In the genomic region with DNA sequence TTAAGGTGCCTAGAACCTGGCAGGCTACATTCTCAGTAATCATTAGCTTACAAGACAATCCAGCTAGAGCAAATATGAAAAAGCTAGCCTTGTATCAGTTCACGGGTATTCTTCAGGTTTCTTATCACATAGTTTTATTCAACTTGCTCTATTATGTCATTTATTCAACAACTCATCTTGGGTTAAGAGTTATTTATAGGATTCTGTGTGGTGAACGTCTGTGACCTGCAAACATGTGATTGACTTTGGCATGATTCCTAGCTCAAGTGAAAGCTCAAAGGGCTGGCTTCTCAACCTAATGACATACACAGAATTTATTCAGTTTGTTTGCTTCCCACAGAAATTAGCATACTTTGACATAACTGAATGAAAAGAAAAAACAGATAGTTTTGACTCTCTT, we compare ENCODE assay signal across 32 cellular contexts.
DNase-seq lines count a peak whose midpoint lies in the region; ATAC-seq and TF ChIP-seq lines count a peak whose summit lies in the region.
"Had no signal": no experiment of that assay in that cellular context is flagged by ENCODE, and none has a peak within 500 bp of the region (broad histone marks: within the 10 kb centered on the region; RNA-seq: fewer than 3 reads in every experiment).

No MANE protein-coding gene starts in this region.

- H3K4me3 Mint-ChIP-seq in activated CD4-positive, alpha-beta T cell treated with anti-CD3 and anti-CD28 coated beads, Interleukin-2, amount 10 ng/mL, durations not matched to agents 24 days and 14 days: no peak overlapping the region
- H3K4me3 Mint-ChIP-seq: activated naive CD8-positive, alpha-beta T cell; central memory CD8-positive, alpha-beta T cell; dendritic cell treated with granulocyte-macrophage colony-stimulating factor and Interleukin-4, amounts not matched to agents 40 ng/mL and 50 ng/mL, for 4 days; immature natural killer cell; natural killer cell treated with Interleukin-12 subunit alpha and Interleukin-12 subunit beta and Interleukin-15 and Interleukin-18, amount 100 ng/mL, for 72 hours; stimulated activated effector memory CD8-positive, alpha-beta T cell treated with anti-CD3 and anti-CD28 coated beads, Interleukin-12 subunit alpha, Interleukin-12 subunit beta, amount 100 ng/mL, for 72 hours; T-helper 17 cell had no signal

- H3K27ac Mint-ChIP-seq in activated CD4-positive, alpha-beta T cell treated with anti-CD3 and anti-CD28 coated beads, Interleukin-2, amount 10 ng/mL, durations not matched to agents 24 days and 14 days: no peak overlapping the region
- H3K27ac Mint-ChIP-seq: activated naive CD8-positive, alpha-beta T cell; dendritic cell treated with granulocyte-macrophage colony-stimulating factor and Interleukin-4, amounts not matched to agents 40 ng/mL and 50 ng/mL, for 4 days; immature natural killer cell; natural killer cell treated with Interleukin-12 subunit alpha and Interleukin-12 subunit beta and Interleukin-15 and Interleukin-18, amount 100 ng/mL, for 72 hours; stimulated activated effector memory CD8-positive, alpha-beta T cell treated with anti-CD3 and anti-CD28 coated beads, Interleukin-12 subunit alpha, Interleukin-12 subunit beta, amount 100 ng/mL, for 72 hours; T-helper 17 cell had no signal

- ATAC-seq in Right ventricle myocardium superior (ENCODE audit: poor library complexity) (peak; percentile 84), right cardiac atrium (no peak), left lobe of liver (peak; percentile 97), upper lobe of right lung (peak; percentile 45)
- ATAC-seq: K562; natural killer cell treated with Interleukin-12 subunit alpha and Interleukin-12 subunit beta and Interleukin-15 and Interleukin-18, amount 100 ng/mL, for 72 hours; stimulated activated effector memory CD8-positive, alpha-beta T cell treated with anti-CD3 and anti-CD28 coated beads, Interleukin-12 subunit alpha, Interleukin-12 subunit beta, amount 100 ng/mL, for 72 hours; T-helper 17 cell had no signal

- intact Hi-C loops in Right ventricle myocardium superior (cut with DNase I) (no loop called here), right cardiac atrium (cut with DNase I) (no loop called here), upper lobe of right lung (cut with DNase I) (no loop called here)
- intact Hi-C loops in activated CD4-positive, alpha-beta T cell treated with anti-CD3 and anti-CD28 coated beads, Interleukin-2, amount 10 ng/mL, durations not matched to agents 24 days and 14 days (cut with micrococcal nuclease): no loop called here

- no peak overlapping the region for H3K27ac ChIP-seq in right cardiac atrium (ENCODE audit: low read length)
- H3K27ac ChIP-seq in upper lobe of right lung: no peak overlapping the region
- H3K27ac ChIP-seq: esophagus squamous epithelium, lower lobe of right lung, SK-N-MC had no signal

- no peaks in the 10 kb centered on the region for H3K4me1 Mint-ChIP-seq in activated CD4-positive, alpha-beta T cell treated with anti-CD3 and anti-CD28 coated beads, Interleukin-2, amount 10 ng/mL, durations not matched to agents 24 days and 14 days
- H3K4me1 Mint-ChIP-seq: central memory CD8-positive, alpha-beta T cell; immature natural killer cell; stimulated activated effector memory CD8-positive, alpha-beta T cell treated with anti-CD3 and anti-CD28 coated beads, Interleukin-12 subunit alpha, Interleukin-12 subunit beta, amount 100 ng/mL, for 72 hours; T-helper 17 cell had no signal

- H3K27me3 Mint-ChIP-seq in activated CD4-positive, alpha-beta T cell treated with anti-CD3 and anti-CD28 coated beads, Interleukin-2, amount 10 ng/mL, durations not matched to agents 24 days and 14 days: no peaks in the 10 kb centered on the region
- H3K27me3 Mint-ChIP-seq: central memory CD8-positive, alpha-beta T cell; dendritic cell treated with granulocyte-macrophage colony-stimulating factor and Interleukin-4, amounts not matched to agents 40 ng/mL and 50 ng/mL, for 4 days; natural killer cell treated with Interleukin-12 subunit alpha and Interleukin-12 subunit beta and Interleukin-15 and Interleukin-18, amount 100 ng/mL, for 72 hours; T-helper 17 cell had no signal

- H3K27me3 ChIP-seq in right cardiac atrium (ENCODE audit: control insufficient read depth, insufficient read depth) (no peaks in the 10 kb centered on the region), upper lobe of right lung (no peaks in the 10 kb centered on the region)
- H3K27me3 ChIP-seq: esophagus squamous epithelium had no signal

- H3K9me3 Mint-ChIP-seq in activated CD4-positive, alpha-beta T cell treated with anti-CD3 and anti-CD28 coated beads, Interleukin-2, amount 10 ng/mL, durations not matched to agents 24 days and 14 days: no peaks in the 10 kb centered on the region
- H3K9me3 Mint-ChIP-seq: central memory CD8-positive, alpha-beta T cell; dendritic cell treated with granulocyte-macrophage colony-stimulating factor and Interleukin-4, amounts not matched to agents 40 ng/mL and 50 ng/mL, for 4 days; stimulated activated effector memory CD8-positive, alpha-beta T cell treated with anti-CD3 and anti-CD28 coated beads, Interleukin-12 subunit alpha, Interleukin-12 subunit beta, amount 100 ng/mL, for 72 hours had no signal

- no peaks in the 10 kb centered on the region for H3K9me3 ChIP-seq in right cardiac atrium (ENCODE audit: control insufficient read depth, low read length)
- no peaks in the 10 kb centered on the region for H3K9me3 ChIP-seq in upper lobe of right lung
- H3K9me3 ChIP-seq: Caco-2, esophagus squamous epithelium, HAP-1, lower lobe of right lung had no signal

- no peak for TF ChIP-seq CTCF in epithelial cell of proximal tubule (conservative IDR thresholded peaks at IDR 0.05; ENCODE audit: low read depth, low read length)
- no peak for TF ChIP-seq CTCF in upper lobe of right lung (IDR thresholded peaks at IDR 0.05)

- no peaks in the 10 kb centered on the region for H3K4me1 ChIP-seq in right cardiac atrium (ENCODE audit: control insufficient read depth, insufficient read depth, low read length)
- H3K4me1 ChIP-seq in upper lobe of right lung: no peaks in the 10 kb centered on the region
- H3K4me1 ChIP-seq: Caco-2, esophagus squamous epithelium, HAP-1, lower lobe of right lung had no signal

- H3K36me3 Mint-ChIP-seq in activated CD4-positive, alpha-beta T cell treated with anti-CD3 and anti-CD28 coated beads, Interleukin-2, amount 10 ng/mL, durations not matched to agents 24 days and 14 days (ENCODE audit: low read depth): no peaks in the 10 kb centered on the region
- H3K36me3 Mint-ChIP-seq: activated naive CD8-positive, alpha-beta T cell; immature natural killer cell; natural killer cell treated with Interleukin-12 subunit alpha and Interleukin-12 subunit beta and Interleukin-15 and Interleukin-18, amount 100 ng/mL, for 72 hours; stimulated activated effector memory CD8-positive, alpha-beta T cell treated with anti-CD3 and anti-CD28 coated beads, Interleukin-12 subunit alpha, Interleukin-12 subunit beta, amount 100 ng/mL, for 72 hours had no signal

- H3K36me3 ChIP-seq in upper lobe of right lung: no peaks in the 10 kb centered on the region
- H3K36me3 ChIP-seq: esophagus squamous epithelium, HAP-1, lower lobe of right lung had no signal

- WGBS in right cardiac atrium: 13% methylated on average over 2 of the region's 2 CpGs

- no peak overlapping the region for H3K4me3 ChIP-seq in right cardiac atrium (ENCODE audit: low read length)
- no peak overlapping the region for H3K4me3 ChIP-seq in epithelial cell of proximal tubule (ENCODE audit: low read depth, low read length)
- H3K4me3 ChIP-seq in upper lobe of right lung: no peak overlapping the region
- H3K4me3 ChIP-seq: esophagus squamous epithelium, HAP-1, K562, lower lobe of right lung, SK-N-MC had no signal

- no peak for DNase-seq in Right ventricle myocardium superior
- DNase-seq in right cardiac atrium: no peak
- DNase-seq in epithelial cell of proximal tubule (ENCODE audit: low read depth): peak; percentile 33
- DNase-seq in left lobe of liver (ENCODE audit: low spot score): peak; percentile 58
- no peak for DNase-seq in upper lobe of right lung
- no peak for DNase-seq in NCI-H146 (lab: John Stamatoyannopoulos, UW)
- no peak for DNase-seq in activated CD4-positive, alpha-beta T cell treated with anti-CD3 and anti-CD28 coated beads, Interleukin-2, amount 10 ng/mL, durations not matched to agents 24 days and 14 days
- no peak for DNase-seq in NK-92 treated with Interleukin-12 subunit alpha and Interleukin-12 subunit beta, amount 100 ng/mL, for 24 hours (lab: John Stamatoyannopoulos, UW)
- DNase-seq: activated CD8-positive, alpha-beta memory T cell treated with anti-CD3 and anti-CD28 coated beads for 24 hours; activated effector memory CD4-positive, alpha-beta T cell treated with Interleukin-2 at 50 U/mL for 16 hours; aorta; Caco-2; esophagus squamous epithelium; foreskin melanocyte; immature natural killer cell; lower lobe of right lung; MM.1S; NCI-H1417 treated with DMSO at 0.1 percent for 48 hours; NCI-H2171; NCI-H510A treated with DMSO at 0.1 percent for 48 hours; retina; stimulated activated CD4-positive, alpha-beta T cell treated with anti-CD3 and anti-CD28 coated beads, Interleukin-4, amount 100 ng/mL, for 1 hour; substantia nigra; T-helper 17 cell had no signal

Comparison
In these comparisons a context has a peak if more than half of its experiments do, and no peak if none do; other contexts are left out.
1. ATAC-seq: peak in Right ventricle myocardium superior (single experiment), left lobe of liver (single experiment) and upper lobe of right lung (single experiment); none in right cardiac atrium (0 of 2).
2. DNase-seq: peak in epithelial cell of proximal tubule (single experiment) and left lobe of liver (single experiment); none in Right ventricle myocardium superior (single experiment), right cardiac atrium (0 of 3), upper lobe of right lung (single experiment), NCI-H146 (single experiment), activated CD4-positive, alpha-beta T cell treated with anti-CD3 and anti-CD28 coated beads, Interleukin-2, amount 10 ng/mL, durations not matched to agents 24 days and 14 days (single experiment) and NK-92 treated with Interleukin-12 subunit alpha and Interleukin-12 subunit beta, amount 100 ng/mL, for 24 hours (single experiment).